1 cellular context compared by ENCODE assay signal in genomic region chr16:72501739-72502653, GRCh38.
TF ChIP-seq lines count a peak whose summit lies in the region.

No MANE protein-coding gene starts in this region.

TF ChIP-seq in HEK293, 187 proteins besides CTCF, POLR2A, EP300 and RAD21 (continued from another document):
- TF ChIP-seq ZNF692 (tag by site-specific recombination; IDR thresholded peaks at IDR 0.05) (no peak), ZNF600 (tag by site-specific recombination; IDR thresholded peaks at IDR 0.05) (no peak), ZFP3 (tag by site-specific recombination; IDR thresholded peaks at IDR 0.05; ENCODE audit: low read depth) (no peak), ZNF10 (tag by site-specific recombination; IDR thresholded peaks at IDR 0.05) (no peak), PATZ1 (tag by site-specific recombination; IDR thresholded peaks at IDR 0.05) (0 out of 2 replicates have a peak, but pooled peaks have one; percentile 29), ZNF501 (tag by site-specific recombination; IDR thresholded peaks at IDR 0.05) (no peak), ZNF433 (tag by site-specific recombination; IDR thresholded peaks at IDR 0.05; ENCODE audit: low read depth) (no peak), ZNF311 (tag by site-specific recombination; IDR thresholded peaks at IDR 0.05; ENCODE audit: borderline replicate concordance) (no peak), OSR2 (tag by site-specific recombination; IDR thresholded peaks at IDR 0.05) (no peak), ZIC2 (tag by site-specific recombination; IDR thresholded peaks at IDR 0.05) (no peak), ZNF555 (tag by site-specific recombination; conservative IDR thresholded peaks at IDR 0.05) (no peak)
